In the genomic region with DNA sequence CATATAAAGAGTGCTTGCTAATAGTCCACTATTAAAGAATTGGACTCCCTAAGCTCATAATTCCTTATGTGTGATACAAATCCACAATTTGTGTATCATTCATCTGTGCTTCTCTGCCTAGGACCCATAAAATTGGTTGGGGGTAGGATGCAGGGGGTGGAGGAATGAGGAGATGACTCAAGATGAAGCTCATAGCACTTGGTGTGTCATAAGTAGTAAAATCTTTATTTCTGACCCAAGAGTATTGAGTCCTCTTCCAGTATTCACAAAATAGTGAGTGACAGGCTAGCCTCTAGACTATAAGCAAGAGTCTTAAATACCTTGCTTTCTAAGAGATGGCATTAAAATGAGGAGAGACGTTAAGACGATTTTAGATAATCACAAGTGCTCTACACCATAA, we compare ENCODE assay signal across 36 cellular contexts.
"Had no signal": no experiment of that assay in that cellular context is flagged by ENCODE, and none has a peak within 500 bp of the region (broad histone marks: within the 10 kb centered on the region; RNA-seq: fewer than 3 reads in every experiment).

No MANE protein-coding gene starts in this region.

- H3K27me3 ChIP-seq: adrenal gland, body of pancreas, brain microvascular endothelial cell, breast epithelium had no signal

- H3K4me3 Mint-ChIP-seq: activated CD4-positive, alpha-beta memory T cell treated with anti-CD3 and anti-CD28 coated beads, Interleukin-2, amount 10 ng/mL, durations not matched to agents 7 days and 5 days; activated CD4-positive, alpha-beta T cell treated with anti-CD3 and anti-CD28 coated beads for 36 hours; activated CD4-positive, alpha-beta T cell treated with anti-CD3 and anti-CD28 coated beads, Interleukin-2, amount 10 ng/mL, durations not matched to agents 7 days and 5 days; activated CD8-positive, alpha-beta memory T cell treated with anti-CD3 and anti-CD28 coated beads, Interleukin-2, amount 10 ng/mL, durations not matched to agents 7 days and 5 days; activated CD8-positive, alpha-beta T cell treated with anti-CD3 and anti-CD28 coated beads, Interleukin-2, amount 10 ng/mL, durations not matched to agents 7 days and 5 days; activated naive CD4-positive, alpha-beta T cell treated with anti-CD3 and anti-CD28 coated beads for 36 hours; activated naive CD8-positive, alpha-beta T cell treated with anti-CD3 and anti-CD28 coated beads for 36 hours; activated T-cell treated with anti-CD3 and anti-CD28 coated beads, Interleukin-2, amount 50 U/mL, for 24 hours; T-helper 1 cell treated with Interleukin-12 subunit alpha and Interleukin-12 subunit beta and Interleukin-4 antibody, amounts not matched to agents 30 μg/mL and 1 μg/mL, for 36 hours; T-helper 2 cell treated with Interferon-gamma antibody and Interleukin-4, amounts not matched to agents 5 μg/mL and 100 μg/mL, for 36 hours; WTC11 had no signal

- H3K9me3 ChIP-seq: adrenal gland, body of pancreas, breast epithelium had no signal

- ATAC-seq: activated CD4-positive, alpha-beta T cell treated with anti-CD3 and anti-CD28 coated beads for 36 hours; activated CD4-positive, CD25-positive, alpha-beta regulatory T cell treated with anti-CD3 and anti-CD28 coated beads, Interleukin-2, amount 50 U/mL, for 24 hours; activated CD8-positive, alpha-beta memory T cell treated with anti-CD3 and anti-CD28 coated beads, Interleukin-2, amount 10 ng/mL, durations not matched to agents 7 days and 5 days; activated CD8-positive, alpha-beta T cell treated with anti-CD3 and anti-CD28 coated beads, Interleukin-2, amount 10 ng/mL, durations not matched to agents 7 days and 5 days; activated naive CD4-positive, alpha-beta T cell treated with anti-CD3 and anti-CD28 coated beads, Interleukin-2, amount 50 U/mL, for 72 hours; body of pancreas; WTC11 had no signal

- H3K36me3 ChIP-seq: adrenal gland, brain microvascular endothelial cell, breast epithelium, WERI-Rb-1 had no signal

- H3K4me1 Mint-ChIP-seq: activated CD4-positive, alpha-beta memory T cell treated with anti-CD3 and anti-CD28 coated beads, Interleukin-2, amount 10 ng/mL, durations not matched to agents 7 days and 5 days; activated CD4-positive, alpha-beta T cell treated with anti-CD3 and anti-CD28 coated beads for 36 hours; activated CD4-positive, alpha-beta T cell treated with anti-CD3 and anti-CD28 coated beads, Interleukin-2, amount 10 ng/mL, durations not matched to agents 7 days and 5 days; activated CD8-positive, alpha-beta memory T cell treated with anti-CD3 and anti-CD28 coated beads, Interleukin-2, amount 10 ng/mL, durations not matched to agents 7 days and 5 days; activated naive CD8-positive, alpha-beta T cell treated with anti-CD3 and anti-CD28 coated beads for 36 hours had no signal

- H3K4me3 ChIP-seq: adrenal gland, body of pancreas, breast epithelium had no signal

- H3K27ac Mint-ChIP-seq: activated CD4-positive, alpha-beta memory T cell treated with anti-CD3 and anti-CD28 coated beads, Interleukin-2, amount 10 ng/mL, durations not matched to agents 7 days and 5 days; activated CD4-positive, alpha-beta T cell treated with anti-CD3 and anti-CD28 coated beads for 36 hours; activated CD4-positive, alpha-beta T cell treated with anti-CD3 and anti-CD28 coated beads, Interleukin-2, amount 10 ng/mL, durations not matched to agents 7 days and 5 days; activated CD8-positive, alpha-beta memory T cell treated with anti-CD3 and anti-CD28 coated beads, Interleukin-2, amount 10 ng/mL, durations not matched to agents 7 days and 5 days; activated CD8-positive, alpha-beta T cell treated with anti-CD3 and anti-CD28 coated beads, Interleukin-2, amount 10 ng/mL, durations not matched to agents 7 days and 5 days; activated naive CD4-positive, alpha-beta T cell treated with anti-CD3 and anti-CD28 coated beads for 36 hours; activated naive CD4-positive, alpha-beta T cell treated with anti-CD3 and anti-CD28 coated beads, Interleukin-2, amount 50 U/mL, for 72 hours; activated naive CD8-positive, alpha-beta T cell treated with anti-CD3 and anti-CD28 coated beads for 36 hours; activated T-cell treated with anti-CD3 and anti-CD28 coated beads, Interleukin-2, amount 50 U/mL, for 24 hours; activated T-helper 2 cell treated with anti-CD3 and anti-CD28 coated beads, Interferon-gamma antibody, Interleukin-2, Interleukin-4, amounts not matched to agents 10 μg/mL and 5 μg/mL and 100 μg/mL, durations not matched to agents 14 hours and 24 hours and 36 hours; T-helper 1 cell treated with Interleukin-12 subunit alpha and Interleukin-12 subunit beta and Interleukin-4 antibody, amounts not matched to agents 30 μg/mL and 1 μg/mL, for 36 hours; T-helper 2 cell treated with Interferon-gamma antibody and Interleukin-4, amounts not matched to agents 5 μg/mL and 100 μg/mL, for 36 hours; WTC11 had no signal

- H3K9me3 Mint-ChIP-seq: activated CD4-positive, alpha-beta T cell treated with anti-CD3 and anti-CD28 coated beads, Interleukin-2, amount 10 ng/mL, durations not matched to agents 7 days and 5 days; WTC11 had no signal

- H3K36me3 Mint-ChIP-seq: activated CD8-positive, alpha-beta memory T cell treated with anti-CD3 and anti-CD28 coated beads, Interleukin-2, amount 10 ng/mL, durations not matched to agents 7 days and 5 days; activated naive CD4-positive, alpha-beta T cell treated with anti-CD3 and anti-CD28 coated beads, Interleukin-2, amount 50 U/mL, for 72 hours; activated naive CD8-positive, alpha-beta T cell treated with anti-CD3 and anti-CD28 coated beads for 36 hours; WTC11 had no signal

- H3K27me3 Mint-ChIP-seq: activated CD4-positive, alpha-beta memory T cell treated with anti-CD3 and anti-CD28 coated beads, Interleukin-2, amount 10 ng/mL, durations not matched to agents 7 days and 5 days; activated CD4-positive, alpha-beta T cell treated with anti-CD3 and anti-CD28 coated beads for 36 hours; activated CD4-positive, alpha-beta T cell treated with anti-CD3 and anti-CD28 coated beads, Interleukin-2, amount 10 ng/mL, durations not matched to agents 7 days and 5 days; activated CD8-positive, alpha-beta memory T cell treated with anti-CD3 and anti-CD28 coated beads, Interleukin-2, amount 10 ng/mL, durations not matched to agents 7 days and 5 days; activated naive CD8-positive, alpha-beta T cell treated with anti-CD3 and anti-CD28 coated beads for 36 hours; activated T-cell treated with anti-CD3 and anti-CD28 coated beads, Interleukin-2, amount 50 U/mL, for 24 hours had no signal

- DNase-seq: activated CD4-positive, alpha-beta memory T cell treated with anti-CD3 and anti-CD28 coated beads, Interleukin-2, amount 10 ng/mL, durations not matched to agents 7 days and 5 days; activated CD4-positive, alpha-beta T cell treated with anti-CD3 and anti-CD28 coated beads for 1 hour; activated CD4-positive, alpha-beta T cell treated with anti-CD3 and anti-CD28 coated beads for 36 hours; activated CD4-positive, alpha-beta T cell treated with anti-CD3 and anti-CD28 coated beads for 48 hours; activated CD4-positive, alpha-beta T cell treated with anti-CD3 and anti-CD28 coated beads, Interleukin-2, amount 10 ng/mL, durations not matched to agents 7 days and 5 days; activated CD4-positive, alpha-beta T cell treated with anti-CD3 and anti-CD28 coated beads, Interleukin-2, amount 50 U/mL, for 48 hours; activated CD4-positive, CD25-positive, alpha-beta regulatory T cell; activated CD8-positive, alpha-beta memory T cell treated with anti-CD3 and anti-CD28 coated beads for 24 hours; activated CD8-positive, alpha-beta memory T cell treated with anti-CD3 and anti-CD28 coated beads, Interleukin-2, amount 10 ng/mL, durations not matched to agents 7 days and 5 days; activated CD8-positive, alpha-beta memory T cell treated with anti-CD3 and anti-CD28 coated beads, Interleukin-2, amount 50 U/mL, for 48 hours; activated CD8-positive, alpha-beta T cell treated with anti-CD3 and anti-CD28 coated beads, Interleukin-2, amount 10 ng/mL, durations not matched to agents 7 days and 5 days; activated effector memory CD4-positive, alpha-beta T cell treated with anti-CD3 and anti-CD28 coated beads, Interleukin-2, amount 50 U/mL, for 16 hours; activated gamma-delta T cell treated with Interleukin-2 at 50 U/mL for 16 hours; activated naive CD4-positive, alpha-beta T cell; activated naive CD4-positive, alpha-beta T cell treated with anti-CD3 and anti-CD28 coated beads for 36 hours; activated naive CD4-positive, alpha-beta T cell treated with anti-CD3 and anti-CD28 coated beads, Interleukin-2, amount 50 U/mL, for 16 hours; activated naive CD8-positive, alpha-beta T cell treated with anti-CD3 and anti-CD28 coated beads for 36 hours; activated T-cell treated with anti-CD3 and anti-CD28 coated beads, Interleukin-2, amount 50 U/mL, for 24 hours; activated T-cell treated with anti-CD3 and anti-CD28 coated beads, Interleukin-2, amount 50 U/mL, for 48 hours; adrenal gland; amniotic stem cell; aorta; body of pancreas; brain microvascular endothelial cell; central memory CD4-positive, alpha-beta T cell; T-helper 1 cell; T-helper 2 cell; T-helper 9 cell; WERI-Rb-1 had no signal
